ENCODE assay signal across 1 cellular context in genomic region chr6:36544228-36544627, GRCh38.
TF ChIP-seq lines count a peak whose summit lies in the region.

No MANE protein-coding gene starts in this region.

TF ChIP-seq in SK-N-SH treated with all-trans-retinoic acid at 6 μM for 48 hours, 23 proteins besides CTCF, POLR2A, EP300 and RAD21 (continued from another document):
- TF ChIP-seq, protein P1, sequence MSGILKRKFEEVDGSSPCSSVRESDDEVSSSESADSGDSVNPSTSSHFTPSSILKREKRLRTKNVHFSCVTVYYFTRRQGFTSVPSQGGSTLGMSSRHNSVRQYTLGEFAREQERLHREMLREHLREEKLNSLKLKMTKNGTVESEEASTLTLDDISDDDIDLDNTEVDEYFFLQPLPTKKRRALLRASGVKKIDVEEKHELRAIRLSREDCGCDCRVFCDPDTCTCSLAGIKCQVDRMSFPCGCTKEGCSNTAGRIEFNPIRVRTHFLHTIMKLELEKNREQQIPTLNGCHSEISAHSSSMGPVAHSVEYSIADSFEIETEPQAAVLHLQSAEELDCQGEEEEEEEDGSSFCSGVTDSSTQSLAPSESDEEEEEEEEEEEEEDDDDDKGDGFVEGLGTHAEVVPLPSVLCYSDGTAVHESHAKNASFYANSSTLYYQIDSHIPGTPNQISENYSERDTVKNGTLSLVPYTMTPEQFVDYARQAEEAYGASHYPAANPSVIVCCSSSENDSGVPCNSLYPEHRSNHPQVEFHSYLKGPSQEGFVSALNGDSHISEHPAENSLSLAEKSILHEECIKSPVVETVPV (CRISPR knock-in tag; IDR thresholded peaks at IDR 0.05), result no peak
- no peak for TF ChIP-seq SNAI2 (CRISPR knock-in tag; IDR thresholded peaks at IDR 0.05)
- no peak for TF ChIP-seq CSDC2 (CRISPR knock-in tag; IDR thresholded peaks at IDR 0.05)
